In the genomic region with DNA sequence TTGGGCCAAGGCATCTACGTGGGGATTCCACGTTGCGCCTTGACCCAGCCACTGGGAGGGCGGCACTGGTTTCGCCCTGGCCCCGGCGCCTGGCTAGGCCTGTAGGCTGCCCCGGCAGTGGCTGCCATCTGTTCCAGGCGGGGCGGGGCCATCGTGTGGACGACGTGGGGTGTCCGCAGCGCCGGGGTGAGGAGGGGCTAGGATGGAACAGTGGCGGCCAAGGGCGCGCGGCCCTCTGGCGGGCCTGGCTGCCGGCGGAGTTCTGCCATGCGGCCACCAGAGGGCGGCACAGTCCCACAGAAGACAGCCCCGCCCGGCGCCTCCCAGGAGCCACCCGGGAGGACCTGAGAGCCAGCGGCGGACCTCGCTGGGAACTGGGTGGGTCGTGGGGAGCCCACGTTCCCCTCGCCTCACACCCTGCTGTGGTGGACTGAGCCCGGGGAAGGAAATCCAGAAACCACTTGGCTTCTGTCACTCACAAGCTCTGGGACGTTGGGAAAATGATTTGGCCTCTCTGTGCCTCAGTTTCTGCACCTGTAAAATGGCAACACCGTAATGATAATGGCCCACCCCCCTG, we compare ENCODE assay signal across 8 cellular contexts. TPM values are rescaled to one million over a fixed set of nuclear protein-coding genes. Genes with fewer than 3 reads are reported as not detected.
DNase-seq lines count a peak whose midpoint lies in the region; ATAC-seq and TF ChIP-seq lines count a peak whose summit lies in the region.

No MANE protein-coding gene starts in this region.

- peak; percentile 97 to 98 (median 98) for ATAC-seq in right lobe of liver
- no peak for ATAC-seq in GM21786 (IDR thresholded peaks at IDR 0.05; ENCODE audit: unreplicated experiment)

- no peaks in the 10 kb centered on the region for H3K36me3 ChIP-seq in right lobe of liver

- H3K4me3 ChIP-seq in coronary artery (no peak overlapping the region), right lobe of liver (no peak overlapping the region)

- no peak overlapping the region for H3K27ac ChIP-seq in coronary artery
- no peak overlapping the region for H3K27ac ChIP-seq in right lobe of liver

- no peaks in the 10 kb centered on the region for H3K27me3 ChIP-seq in right lobe of liver

- TF ChIP-seq CTCF in coronary artery (IDR thresholded peaks at IDR 0.05) (peak; percentile 92), right lobe of liver (IDR thresholded peaks at IDR 0.05) (peak; percentile 87 to 97 (median 92))

- TF ChIP-seq POLR2A in right lobe of liver (IDR thresholded peaks at IDR 0.05) = no peak

- intact Hi-C loops in right lobe of liver (cut with DNase I) = loop anchor here (5.0 kb wide), 1 partner anchor 475 kb away; no protein-coding TSS in a partner anchor

- WGBS in right lobe of liver (ENCODE audit: insufficient coverage, low coverage, low lambda C conversion rate, missing lambda C conversion rate) = 22% methylated on average over 9 of the region's 38 CpGs

- H3K4me1 ChIP-seq in right lobe of liver = peaks cover 0 to 6% (median 0%) of the 10 kb centered on the region in 4 donors

- DNase-seq in Ammon's horn (ENCODE audit: low spot score) = peak; percentile 74
- DNase-seq in GOT3 (lab: John Stamatoyannopoulos, UW) = peak; percentile 47
- DNase-seq in NCI-H510A (lab: John Stamatoyannopoulos, UW) = peak; percentile 77
- DNase-seq in activated CD4-positive, alpha-beta T cell treated with anti-CD3 and anti-CD28 coated beads, Interleukin-2, amount 50 U/mL, for 1 hour = peak; percentile 76
- no peak for DNase-seq in coronary artery (ENCODE audit: low spot score)
- DNase-seq in right lobe of liver = peak; percentile 71 to 79 (median 75)
- DNase-seq in stimulated activated CD4-positive, alpha-beta T cell treated with anti-CD3 and anti-CD28 coated beads, TNF-alpha, amount 100 ng/mL, for 48 hours (ENCODE audit: low read depth in 3 of 3) = peak; percentile 60 to 74 (median 73)

- H3K9me3 ChIP-seq in right lobe of liver = no peaks in the 10 kb centered on the region

RNA-seq across cellular contexts. Expression of a gene that starts 22.6 kb away (rescaled TPM):
- 10 to 100 TPM; 22.9 to 53.6 (median 30.2) TPM for total RNA-seq in right lobe of liver
